1 cellular context compared by ENCODE assay signal in the genomic region with DNA sequence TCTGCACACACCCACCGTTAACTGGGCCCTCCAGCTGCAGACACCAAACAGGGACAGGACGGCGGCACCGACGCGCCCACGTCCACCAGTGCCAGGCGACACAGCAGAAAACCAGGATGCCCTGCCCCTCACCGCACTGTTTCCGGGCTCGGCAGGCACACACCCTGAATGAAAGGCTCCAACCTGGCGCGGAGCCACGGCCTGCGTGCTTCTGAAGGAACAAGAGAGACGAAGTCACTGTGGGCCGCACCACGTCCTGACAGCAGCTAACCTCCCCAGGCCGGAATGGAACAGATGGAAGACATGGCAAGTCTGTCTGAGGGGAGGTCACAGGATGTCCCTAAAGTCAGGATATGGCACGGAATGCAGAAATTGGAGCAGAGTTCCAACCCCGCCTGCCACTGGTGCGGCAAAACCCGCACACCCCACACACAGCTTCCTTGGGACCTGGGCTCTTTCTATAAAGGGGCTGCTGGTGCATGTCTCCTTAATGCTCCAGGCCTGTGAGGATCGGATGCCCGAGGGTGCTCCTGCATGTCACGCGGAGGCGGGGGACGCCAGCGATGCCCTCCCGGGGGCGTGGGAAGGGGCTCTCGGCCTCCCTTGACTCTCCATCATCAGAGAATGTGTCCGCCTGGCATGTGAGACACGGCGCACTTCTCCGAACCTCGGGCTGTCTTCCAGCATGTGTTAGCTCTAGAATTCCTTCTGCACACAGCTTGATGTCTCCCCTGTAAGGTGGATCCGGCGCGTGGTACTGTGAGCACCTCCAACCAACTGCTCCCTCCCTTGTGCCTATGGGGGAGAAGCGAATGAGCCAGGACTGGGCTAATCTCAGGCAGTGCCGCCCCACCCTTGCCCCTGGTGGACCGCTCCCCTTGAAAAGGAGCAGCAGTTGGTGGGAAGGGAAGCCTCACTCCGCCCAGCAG.
TF ChIP-seq lines count a peak whose summit lies in the region.

No MANE protein-coding gene starts in this region.

TF ChIP-seq in GM23338, 12 proteins besides CTCF, POLR2A, EP300 and RAD21:
- TF ChIP-seq STAT1 (IDR thresholded peaks at IDR 0.05; ENCODE audit: unreplicated experiment): no peak
- no peak for TF ChIP-seq JUNB (IDR thresholded peaks at IDR 0.05; ENCODE audit: unreplicated experiment)
- TF ChIP-seq, protein P1, sequence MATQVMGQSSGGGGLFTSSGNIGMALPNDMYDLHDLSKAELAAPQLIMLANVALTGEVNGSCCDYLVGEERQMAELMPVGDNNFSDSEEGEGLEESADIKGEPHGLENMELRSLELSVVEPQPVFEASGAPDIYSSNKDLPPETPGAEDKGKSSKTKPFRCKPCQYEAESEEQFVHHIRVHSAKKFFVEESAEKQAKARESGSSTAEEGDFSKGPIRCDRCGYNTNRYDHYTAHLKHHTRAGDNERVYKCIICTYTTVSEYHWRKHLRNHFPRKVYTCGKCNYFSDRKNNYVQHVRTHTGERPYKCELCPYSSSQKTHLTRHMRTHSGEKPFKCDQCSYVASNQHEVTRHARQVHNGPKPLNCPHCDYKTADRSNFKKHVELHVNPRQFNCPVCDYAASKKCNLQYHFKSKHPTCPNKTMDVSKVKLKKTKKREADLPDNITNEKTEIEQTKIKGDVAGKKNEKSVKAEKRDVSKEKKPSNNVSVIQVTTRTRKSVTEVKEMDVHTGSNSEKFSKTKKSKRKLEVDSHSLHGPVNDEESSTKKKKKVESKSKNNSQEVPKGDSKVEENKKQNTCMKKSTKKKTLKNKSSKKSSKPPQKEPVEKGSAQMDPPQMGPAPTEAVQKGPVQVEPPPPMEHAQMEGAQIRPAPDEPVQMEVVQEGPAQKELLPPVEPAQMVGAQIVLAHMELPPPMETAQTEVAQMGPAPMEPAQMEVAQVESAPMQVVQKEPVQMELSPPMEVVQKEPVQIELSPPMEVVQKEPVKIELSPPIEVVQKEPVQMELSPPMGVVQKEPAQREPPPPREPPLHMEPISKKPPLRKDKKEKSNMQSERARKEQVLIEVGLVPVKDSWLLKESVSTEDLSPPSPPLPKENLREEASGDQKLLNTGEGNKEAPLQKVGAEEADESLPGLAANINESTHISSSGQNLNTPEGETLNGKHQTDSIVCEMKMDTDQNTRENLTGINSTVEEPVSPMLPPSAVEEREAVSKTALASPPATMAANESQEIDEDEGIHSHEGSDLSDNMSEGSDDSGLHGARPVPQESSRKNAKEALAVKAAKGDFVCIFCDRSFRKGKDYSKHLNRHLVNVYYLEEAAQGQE (IDR thresholded peaks at IDR 0.05; ENCODE audit: unreplicated experiment): no peak
- no peak for TF ChIP-seq CREB1 (CRISPR knock-in tag; IDR thresholded peaks at IDR 0.05; ENCODE audit: low read depth)
- TF ChIP-seq NANOG (IDR thresholded peaks at IDR 0.05; ENCODE audit: borderline replicate concordance): no peak
- TF ChIP-seq ZNF462 (CRISPR knock-in tag; IDR thresholded peaks at IDR 0.05): no peak
- TF ChIP-seq POLR2AphosphoS5 (IDR thresholded peaks at IDR 0.05; ENCODE audit: low read depth): no peak
- no peak for TF ChIP-seq ZNF114 (CRISPR knock-in tag; IDR thresholded peaks at IDR 0.05)
- no peak for TF ChIP-seq EZH2phosphoT487 (IDR thresholded peaks at IDR 0.05; ENCODE audit: unreplicated experiment)
- TF ChIP-seq EZH2 (IDR thresholded peaks at IDR 0.05; ENCODE audit: low read depth, unreplicated experiment): no peak
- TF ChIP-seq, protein P2, sequence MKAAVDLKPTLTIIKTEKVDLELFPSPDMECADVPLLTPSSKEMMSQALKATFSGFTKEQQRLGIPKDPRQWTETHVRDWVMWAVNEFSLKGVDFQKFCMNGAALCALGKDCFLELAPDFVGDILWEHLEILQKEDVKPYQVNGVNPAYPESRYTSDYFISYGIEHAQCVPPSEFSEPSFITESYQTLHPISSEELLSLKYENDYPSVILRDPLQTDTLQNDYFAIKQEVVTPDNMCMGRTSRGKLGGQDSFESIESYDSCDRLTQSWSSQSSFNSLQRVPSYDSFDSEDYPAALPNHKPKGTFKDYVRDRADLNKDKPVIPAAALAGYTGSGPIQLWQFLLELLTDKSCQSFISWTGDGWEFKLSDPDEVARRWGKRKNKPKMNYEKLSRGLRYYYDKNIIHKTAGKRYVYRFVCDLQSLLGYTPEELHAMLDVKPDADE (IDR thresholded peaks at IDR 0.05): no peak
- no peak for TF ChIP-seq ZNF331 (CRISPR knock-in tag; IDR thresholded peaks at IDR 0.05; ENCODE audit: low read depth)
